Comparison of ENCODE assay signal across 1 cellular context in genomic region chr4:153249199-153250154, GRCh38.
TF ChIP-seq lines count a peak whose summit lies in the region.

No MANE protein-coding gene starts in this region.

TF ChIP-seq in SK-N-SH treated with all-trans-retinoic acid at 6 μM for 48 hours, 23 proteins besides CTCF, POLR2A, EP300 and RAD21 (continued from another document):
- TF ChIP-seq PATZ1 (CRISPR knock-in tag; IDR thresholded peaks at IDR 0.05; ENCODE audit: borderline replicate concordance): no peak
- TF ChIP-seq RARB (CRISPR knock-in tag; IDR thresholded peaks at IDR 0.05): no peak
- no peak for TF ChIP-seq GLIS3 (CRISPR knock-in tag; IDR thresholded peaks at IDR 0.05)
- no peak for TF ChIP-seq ZC3H10 (CRISPR knock-in tag; IDR thresholded peaks at IDR 0.05)
- TF ChIP-seq, protein P1, sequence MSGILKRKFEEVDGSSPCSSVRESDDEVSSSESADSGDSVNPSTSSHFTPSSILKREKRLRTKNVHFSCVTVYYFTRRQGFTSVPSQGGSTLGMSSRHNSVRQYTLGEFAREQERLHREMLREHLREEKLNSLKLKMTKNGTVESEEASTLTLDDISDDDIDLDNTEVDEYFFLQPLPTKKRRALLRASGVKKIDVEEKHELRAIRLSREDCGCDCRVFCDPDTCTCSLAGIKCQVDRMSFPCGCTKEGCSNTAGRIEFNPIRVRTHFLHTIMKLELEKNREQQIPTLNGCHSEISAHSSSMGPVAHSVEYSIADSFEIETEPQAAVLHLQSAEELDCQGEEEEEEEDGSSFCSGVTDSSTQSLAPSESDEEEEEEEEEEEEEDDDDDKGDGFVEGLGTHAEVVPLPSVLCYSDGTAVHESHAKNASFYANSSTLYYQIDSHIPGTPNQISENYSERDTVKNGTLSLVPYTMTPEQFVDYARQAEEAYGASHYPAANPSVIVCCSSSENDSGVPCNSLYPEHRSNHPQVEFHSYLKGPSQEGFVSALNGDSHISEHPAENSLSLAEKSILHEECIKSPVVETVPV (CRISPR knock-in tag; IDR thresholded peaks at IDR 0.05): no peak
- TF ChIP-seq ESRRG (CRISPR knock-in tag; IDR thresholded peaks at IDR 0.05): no peak
- no peak for TF ChIP-seq CSDC2 (CRISPR knock-in tag; IDR thresholded peaks at IDR 0.05)
TF ChIP-seq in SK-N-SH treated with all-trans-retinoic acid at 6 μM for 48 hours: peak in this region for 0.
